1 cellular context compared by ENCODE assay signal in the genomic region with DNA sequence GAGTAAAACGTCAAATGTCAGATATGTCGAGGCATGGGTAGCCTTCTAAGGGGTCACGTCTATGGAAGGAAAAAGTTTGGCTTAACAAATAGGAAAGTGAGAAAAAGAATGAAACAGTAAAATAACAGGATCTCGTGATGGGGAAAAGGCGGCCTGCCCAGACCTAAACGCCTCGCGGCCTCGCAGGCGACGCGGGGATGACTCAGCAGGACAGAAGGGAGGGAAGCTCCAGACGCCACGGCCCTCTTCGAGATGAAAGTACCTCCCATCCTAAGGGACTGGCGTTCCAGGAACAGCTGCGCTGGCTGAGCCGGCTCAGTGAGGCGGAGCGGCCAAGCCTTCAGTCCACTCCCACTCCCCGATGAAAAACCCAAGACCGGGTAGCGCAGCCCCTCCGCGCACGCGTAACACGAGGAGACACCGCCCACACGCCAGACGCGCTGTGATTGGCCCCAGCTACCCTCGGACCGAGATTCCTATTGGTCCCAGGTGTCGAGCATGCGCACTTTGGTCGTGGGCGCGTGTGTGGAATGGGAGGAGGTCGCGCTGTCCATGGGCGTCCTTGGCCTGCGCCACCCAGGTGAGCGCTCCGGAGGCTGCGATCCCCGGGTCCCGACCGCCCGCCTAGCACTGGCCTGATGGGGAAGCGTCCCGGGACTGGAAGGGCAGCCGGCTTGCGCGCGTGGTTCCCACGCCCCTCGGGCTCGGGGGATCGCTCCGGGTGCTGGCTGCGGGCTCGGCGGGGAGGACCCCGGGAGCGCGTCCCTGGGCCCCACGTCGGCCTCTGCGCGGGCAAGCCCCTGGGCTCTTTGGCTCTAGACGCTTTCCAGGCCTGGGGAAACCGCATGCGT.
TF ChIP-seq lines count a peak whose summit lies in the region.

No MANE protein-coding gene starts in this region.

TF ChIP-seq in HepG2, 621 proteins besides CTCF, POLR2A, EP300 and RAD21 (continued from another document and continues in another):
- TF ChIP-seq SAP130 (CRISPR knock-in tag; IDR thresholded peaks at IDR 0.05; ENCODE audit: low read depth) (peak; percentile 63), NAIF1 (CRISPR knock-in tag; IDR thresholded peaks at IDR 0.05; ENCODE audit: borderline replicate concordance) (no peak), NFIC (IDR thresholded peaks at IDR 0.05; ENCODE audit: low read length) (no peak), MAX (IDR thresholded peaks at IDR 0.05) (peak; percentile 87), ZMAT3 (CRISPR knock-in tag; conservative IDR thresholded peaks at IDR 0.05) (no peak; the same call in 1 of the 2 replicates), PRDM10 (CRISPR knock-in tag; IDR thresholded peaks at IDR 0.05; ENCODE audit: low read depth) (no peak), ZNF512 (CRISPR knock-in tag; IDR thresholded peaks at IDR 0.05) (no peak), POGK (CRISPR knock-in tag; conservative IDR thresholded peaks at IDR 0.05) (0 out of 2 replicates have a peak, but pooled peaks have one; percentile 42), ZNF747 (CRISPR knock-in tag; IDR thresholded peaks at IDR 0.05; ENCODE audit: borderline replicate concordance) (0 out of 2 replicates have a peak, but pooled peaks have one; percentile 24), HMG20A (CRISPR knock-in tag; IDR thresholded peaks at IDR 0.05; ENCODE audit: borderline replicate concordance) (no peak), ZNF501 (CRISPR knock-in tag; IDR thresholded peaks at IDR 0.05) (peak; percentile 19; the same call in 1 of the 2 replicates), ZNF678 (CRISPR knock-in tag; IDR thresholded peaks at IDR 0.05) (0 out of 2 replicates have a peak, but pooled peaks have one; percentile 60), MTF1 (CRISPR knock-in tag; IDR thresholded peaks at IDR 0.05) (no peak), ZNF607 (CRISPR knock-in tag; IDR thresholded peaks at IDR 0.05; ENCODE audit: borderline replicate concordance) (no peak), E2F2 (CRISPR knock-in tag; IDR thresholded peaks at IDR 0.05; ENCODE audit: borderline replicate concordance) (peak; percentile 19; the same call in 1 of the 2 replicates), ZNF292 (CRISPR knock-in tag; IDR thresholded peaks at IDR 0.05; ENCODE audit: borderline replicate concordance, low read depth) (no peak), ZSCAN25 (CRISPR knock-in tag; IDR thresholded peaks at IDR 0.05) (no peak), ZNF232 (CRISPR knock-in tag; IDR thresholded peaks at IDR 0.05; ENCODE audit: borderline replicate concordance) (no peak), MIER3 (CRISPR knock-in tag; IDR thresholded peaks at IDR 0.05; ENCODE audit: borderline replicate concordance) (no peak), ERF (CRISPR knock-in tag; IDR thresholded peaks at IDR 0.05) (peak; percentile 20; the same call in 1 of the 2 replicates), TSC22D2 (CRISPR knock-in tag; IDR thresholded peaks at IDR 0.05; ENCODE audit: borderline replicate concordance) (no peak), ZNF335 (CRISPR knock-in tag; IDR thresholded peaks at IDR 0.05) (peak; percentile 46; the same call in 1 of the 2 replicates), HNRNPLL (IDR thresholded peaks at IDR 0.05; ENCODE audit: low read depth, low read length, poor library complexity, severe bottlenecking) (peak; percentile 69), BORCS8-MEF2B (CRISPR knock-in tag; IDR thresholded peaks at IDR 0.05) (0 out of 2 replicates have a peak, but pooled peaks have one; percentile 30), PHF8 (CRISPR knock-in tag; IDR thresholded peaks at IDR 0.05) (peak; percentile 87), ZNF709 (CRISPR knock-in tag; IDR thresholded peaks at IDR 0.05) (0 out of 2 replicates have a peak, but pooled peaks have one; percentile 15), KLF9 (CRISPR knock-in tag; IDR thresholded peaks at IDR 0.05; ENCODE audit: low read depth) (peak; percentile 46; the same call in 1 of the 2 replicates), FOXJ3 (CRISPR knock-in tag; IDR thresholded peaks at IDR 0.05; ENCODE audit: borderline replicate concordance) (no peak), KDM5A (IDR thresholded peaks at IDR 0.05; ENCODE audit: borderline replicate concordance, low read length) (no peak), STAT5B (CRISPR knock-in tag; IDR thresholded peaks at IDR 0.05) (no peak)
- TF ChIP-seq, protein P1, sequence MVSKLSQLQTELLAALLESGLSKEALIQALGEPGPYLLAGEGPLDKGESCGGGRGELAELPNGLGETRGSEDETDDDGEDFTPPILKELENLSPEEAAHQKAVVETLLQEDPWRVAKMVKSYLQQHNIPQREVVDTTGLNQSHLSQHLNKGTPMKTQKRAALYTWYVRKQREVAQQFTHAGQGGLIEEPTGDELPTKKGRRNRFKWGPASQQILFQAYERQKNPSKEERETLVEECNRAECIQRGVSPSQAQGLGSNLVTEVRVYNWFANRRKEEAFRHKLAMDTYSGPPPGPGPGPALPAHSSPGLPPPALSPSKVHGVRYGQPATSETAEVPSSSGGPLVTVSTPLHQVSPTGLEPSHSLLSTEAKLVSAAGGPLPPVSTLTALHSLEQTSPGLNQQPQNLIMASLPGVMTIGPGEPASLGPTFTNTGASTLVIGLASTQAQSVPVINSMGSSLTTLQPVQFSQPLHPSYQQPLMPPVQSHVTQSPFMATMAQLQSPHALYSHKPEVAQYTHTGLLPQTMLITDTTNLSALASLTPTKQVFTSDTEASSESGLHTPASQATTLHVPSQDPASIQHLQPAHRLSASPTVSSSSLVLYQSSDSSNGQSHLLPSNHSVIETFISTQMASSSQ (IDR thresholded peaks at IDR 0.05; ENCODE audit: low read depth), result no peak
- TF ChIP-seq, protein P1 (CRISPR knock-in tag; IDR thresholded peaks at IDR 0.05; ENCODE audit: borderline replicate concordance), result peak; percentile 36; the same call in 1 of the 2 replicates
- TF ChIP-seq, protein P2, sequence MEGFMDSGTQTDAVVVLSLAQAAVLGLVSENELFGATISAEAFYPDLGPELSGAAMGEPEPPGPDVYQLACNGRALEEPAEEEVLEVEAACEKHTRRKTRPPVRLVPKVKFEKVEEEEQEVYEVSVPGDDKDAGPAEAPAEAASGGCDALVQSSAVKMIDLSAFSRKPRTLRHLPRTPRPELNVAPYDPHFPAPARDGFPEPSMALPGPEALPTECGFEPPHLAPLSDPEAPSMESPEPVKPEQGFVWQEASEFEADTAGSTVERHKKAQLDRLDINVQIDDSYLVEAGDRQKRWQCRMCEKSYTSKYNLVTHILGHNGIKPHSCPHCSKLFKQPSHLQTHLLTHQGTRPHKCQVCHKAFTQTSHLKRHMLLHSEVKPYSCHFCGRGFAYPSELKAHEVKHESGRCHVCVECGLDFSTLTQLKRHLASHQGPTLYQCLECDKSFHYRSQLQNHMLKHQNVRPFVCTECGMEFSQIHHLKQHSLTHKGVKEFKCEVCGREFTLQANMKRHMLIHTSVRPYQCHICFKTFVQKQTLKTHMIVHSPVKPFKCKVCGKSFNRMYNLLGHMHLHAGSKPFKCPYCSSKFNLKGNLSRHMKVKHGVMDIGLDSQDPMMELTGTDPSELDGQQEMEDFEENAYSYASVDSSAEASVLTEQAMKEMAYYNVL (CRISPR knock-in tag; IDR thresholded peaks at IDR 0.05; ENCODE audit: borderline replicate concordance), result no peak
- TF ChIP-seq, protein P3, sequence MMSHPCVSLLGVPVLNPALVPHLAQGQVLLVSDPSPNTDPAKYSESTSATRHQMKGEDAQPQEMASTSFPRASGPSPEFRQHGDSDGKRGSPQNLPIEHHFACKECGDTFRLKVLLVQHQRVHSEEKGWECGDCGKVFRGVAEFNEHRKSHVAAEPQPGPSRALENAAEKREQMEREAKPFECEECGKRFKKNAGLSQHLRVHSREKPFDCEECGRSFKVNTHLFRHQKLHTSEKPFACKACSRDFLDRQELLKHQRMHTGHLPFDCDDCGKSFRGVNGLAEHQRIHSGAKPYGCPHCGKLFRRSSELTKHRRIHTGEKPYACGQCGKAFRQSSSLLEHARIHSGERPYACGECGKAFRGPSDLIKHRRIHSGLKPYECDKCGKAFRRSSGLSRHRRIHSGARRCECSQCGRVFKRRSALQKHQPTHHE (CRISPR knock-in tag; IDR thresholded peaks at IDR 0.05; ENCODE audit: borderline replicate concordance), result no peak
- TF ChIP-seq, protein P4, sequence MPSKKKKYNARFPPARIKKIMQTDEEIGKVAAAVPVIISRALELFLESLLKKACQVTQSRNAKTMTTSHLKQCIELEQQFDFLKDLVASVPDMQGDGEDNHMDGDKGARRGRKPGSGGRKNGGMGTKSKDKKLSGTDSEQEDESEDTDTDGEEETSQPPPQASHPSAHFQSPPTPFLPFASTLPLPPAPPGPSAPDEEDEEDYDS (CRISPR knock-in tag; IDR thresholded peaks at IDR 0.05), result peak; percentile 60
- TF ChIP-seq, protein P5, sequence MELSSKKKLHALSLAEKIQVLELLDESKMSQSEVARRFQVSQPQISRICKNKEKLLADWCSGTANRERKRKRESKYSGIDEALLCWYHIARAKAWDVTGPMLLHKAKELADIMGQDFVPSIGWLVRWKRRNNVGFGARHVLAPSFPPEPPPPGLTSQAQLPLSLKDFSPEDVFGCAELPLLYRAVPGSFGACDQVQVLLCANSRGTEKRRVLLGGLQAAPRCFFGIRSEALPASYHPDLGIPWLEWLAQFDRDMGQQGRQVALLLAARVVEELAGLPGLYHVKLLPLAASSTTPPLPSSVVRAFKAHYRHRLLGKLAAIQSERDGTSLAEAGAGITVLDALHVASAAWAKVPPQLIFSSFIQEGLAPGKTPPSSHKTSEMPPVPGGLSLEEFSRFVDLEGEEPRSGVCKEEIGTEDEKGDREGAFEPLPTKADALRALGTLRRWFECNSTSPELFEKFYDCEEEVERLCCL (CRISPR knock-in tag; IDR thresholded peaks at IDR 0.05; ENCODE audit: borderline replicate concordance), result no peak
